In genomic region chr2:38930600-38930999, GRCh38 we compare ENCODE assay signal across 26 cellular contexts.
"Had no signal": no experiment of that assay in that cellular context is flagged by ENCODE, and none has a peak within 500 bp of the region (broad histone marks: within the 10 kb centered on the region; RNA-seq: fewer than 3 reads in every experiment).

No MANE protein-coding gene starts in this region.

- H3K36me3 ChIP-seq: stomach, suprapubic skin, thoracic aorta, thyroid gland, tibial artery, tibial nerve, transverse colon, upper lobe of left lung, upper lobe of right lung, uterus, vagina had no signal

- DNase-seq: stimulated activated CD4-positive, alpha-beta T cell treated with anti-CD3 and anti-CD28 coated beads, Interleukin-2, amount 100 ng/mL, for 48 hours; stimulated activated CD4-positive, alpha-beta T cell treated with anti-CD3 and anti-CD28 coated beads, Interleukin-4, amount 100 ng/mL, for 1 hour; stimulated activated CD4-positive, alpha-beta T cell treated with anti-CD3 and anti-CD28 coated beads, Interleukin-4, amount 100 ng/mL, for 24 hours; stimulated activated CD4-positive, alpha-beta T cell treated with anti-CD3 and anti-CD28 coated beads, Interleukin-4, amount 100 ng/mL, for 4 hours; stimulated activated CD8-positive, alpha-beta memory T cell treated with anti-CD3 and anti-CD28 coated beads, Interleukin-4, amount 100 ng/mL, for 48 hours; stimulated activated naive B cell treated with anti-CD40 and anti-IgM and Interleukin-4, amounts not matched to agents 10 μg/mL and 1 μg/mL and 100 μg/mL, for 72 hours; stimulated activated naive CD4-positive, alpha-beta T cell; stimulated activated naive CD4-positive, alpha-beta T cell treated with Interleukin-2 at 50 U/mL for 16 hours; stimulated activated naive CD8-positive, alpha-beta T cell treated with anti-CD3 and anti-CD28 coated beads, Interleukin-15, amount 100 ng/mL, for 72 hours; stimulated activated naive CD8-positive, alpha-beta T cell treated with anti-CD3 and anti-CD28 coated beads, Interleukin-15, Interleukin-2, amounts not matched to agents 100 U/mL and 50 U/mL, for 24 hours; stomach; substantia nigra; thyroid gland; tibial artery; transverse colon; trophoblast cell; upper lobe of left lung; upper lobe of right lung; uterus had no signal

- H3K27ac ChIP-seq: stomach, suprapubic skin, thoracic aorta, thyroid gland, tibial artery, tibial nerve, transverse colon, upper lobe of left lung, upper lobe of right lung, uterus, vagina had no signal

- ATAC-seq: stimulated activated effector memory CD8-positive, alpha-beta T cell treated with anti-CD3 and anti-CD28 coated beads, Interleukin-12 subunit alpha, Interleukin-12 subunit beta, amount 100 ng/mL, for 72 hours; stimulated activated memory B cell treated with anti-CD40 and anti-IgM and Interleukin-4, amounts not matched to agents 10 μg/mL and 1 μg/mL and 100 μg/mL, for 72 hours; stimulated activated naive B cell treated with anti-CD40 and anti-IgM and Interleukin-4, amounts not matched to agents 10 μg/mL and 1 μg/mL and 100 μg/mL, for 72 hours; stimulated activated naive CD8-positive, alpha-beta T cell treated with anti-CD3 and anti-CD28 coated beads, Interleukin-15, amount 100 ng/mL, for 72 hours; stimulated activated naive CD8-positive, alpha-beta T cell treated with anti-CD3 and anti-CD28 coated beads, Interleukin-15, Interleukin-2, amounts not matched to agents 100 U/mL and 50 U/mL, for 24 hours; upper lobe of right lung had no signal

- H3K27me3 ChIP-seq: stomach, suprapubic skin, thyroid gland, tibial artery, tibial nerve, transverse colon, upper lobe of left lung, upper lobe of right lung, uterus, vagina had no signal

- H3K4me3 ChIP-seq: stomach, suprapubic skin, thoracic aorta, thyroid gland, tibial artery, tibial nerve, transverse colon, upper lobe of left lung, upper lobe of right lung, uterus, vagina had no signal

- H3K4me1 ChIP-seq: stomach, suprapubic skin, thyroid gland, tibial artery, tibial nerve, transverse colon, upper lobe of left lung, upper lobe of right lung, uterus, vagina had no signal

- FAIRE-seq: urothelium cell line had no signal

- H3K9me3 ChIP-seq: stomach, suprapubic skin, thoracic aorta, thyroid gland, tibial artery, tibial nerve, transverse colon, upper lobe of left lung, upper lobe of right lung, uterus, vagina had no signal
